In genomic region chr22:19933328-19934241, GRCh38 we compare ENCODE assay signal across 1 cellular context.
TF ChIP-seq lines count a peak whose summit lies in the region.

No MANE protein-coding gene starts in this region.

TF ChIP-seq in K562, 482 proteins besides CTCF, POLR2A, EP300 and RAD21 (continues in another document):
- TF ChIP-seq USF2 (CRISPR knock-in tag; IDR thresholded peaks at IDR 0.05) (0 out of 2 replicates have a peak, but pooled peaks have one; percentile 16), POLR2AphosphoS2 (IDR thresholded peaks at IDR 0.05; ENCODE audit: low read length) (0 out of 2 replicates have a peak, but pooled peaks have one; percentile 36), MYC (IDR thresholded peaks at IDR 0.05; ENCODE audit: low read depth, low read length) (no peak), MYC (CRISPR knock-in tag; IDR thresholded peaks at IDR 0.05; ENCODE audit: borderline replicate concordance, low read depth) (0 out of 2 replicates have a peak, but pooled peaks have one; percentile 53), MLX (CRISPR knock-in tag; conservative IDR thresholded peaks at IDR 0.05) (0 out of 4 replicates have a peak, but pooled peaks of 1 of the 2 experiments have one; percentile 5), NFIX (CRISPR knock-in tag; IDR thresholded peaks at IDR 0.05; ENCODE audit: low read depth) (no peak), CBX2 (IDR thresholded peaks at IDR 0.05; ENCODE audit: insufficient read depth, low read length, poor library complexity, severe bottlenecking) (no peak), ZNF589 (CRISPR knock-in tag; IDR thresholded peaks at IDR 0.05; ENCODE audit: low read depth) (no peak), BCOR (IDR thresholded peaks at IDR 0.05) (no peak), THAP12 (CRISPR knock-in tag; IDR thresholded peaks at IDR 0.05) (0 out of 2 replicates have a peak, but pooled peaks have one; percentile 6), E2F6 (IDR thresholded peaks at IDR 0.05; ENCODE audit: borderline replicate concordance in 1 of 2, extremely low read depth in 1 of 2, insufficient read depth in 1 of 2, insufficient read length in 1 of 2, low read depth in 1 of 2, low read length in 1 of 2, poor library complexity in 1 of 2, severe bottlenecking in 1 of 2) (no peak), ZFP91 (CRISPR knock-in tag; IDR thresholded peaks at IDR 0.05) (no peak), KAT7 (CRISPR knock-in tag; IDR thresholded peaks at IDR 0.05; ENCODE audit: borderline replicate concordance) (no peak), POLR2G (IDR thresholded peaks at IDR 0.05; ENCODE audit: low read depth, low read length) (peak; percentile 36), ZNF79 (CRISPR knock-in tag; IDR thresholded peaks at IDR 0.05; ENCODE audit: low read depth) (no peak), CBFA2T3 (IDR thresholded peaks at IDR 0.05) (peak; percentile 59), MTA3 (IDR thresholded peaks at IDR 0.05; ENCODE audit: borderline replicate concordance) (no peak), GABPB2 (CRISPR knock-in tag; conservative IDR thresholded peaks at IDR 0.05) (no peak), ARHGAP35 (IDR thresholded peaks at IDR 0.05; ENCODE audit: partially characterized antibody) (no peak)
- TF ChIP-seq, protein P1, sequence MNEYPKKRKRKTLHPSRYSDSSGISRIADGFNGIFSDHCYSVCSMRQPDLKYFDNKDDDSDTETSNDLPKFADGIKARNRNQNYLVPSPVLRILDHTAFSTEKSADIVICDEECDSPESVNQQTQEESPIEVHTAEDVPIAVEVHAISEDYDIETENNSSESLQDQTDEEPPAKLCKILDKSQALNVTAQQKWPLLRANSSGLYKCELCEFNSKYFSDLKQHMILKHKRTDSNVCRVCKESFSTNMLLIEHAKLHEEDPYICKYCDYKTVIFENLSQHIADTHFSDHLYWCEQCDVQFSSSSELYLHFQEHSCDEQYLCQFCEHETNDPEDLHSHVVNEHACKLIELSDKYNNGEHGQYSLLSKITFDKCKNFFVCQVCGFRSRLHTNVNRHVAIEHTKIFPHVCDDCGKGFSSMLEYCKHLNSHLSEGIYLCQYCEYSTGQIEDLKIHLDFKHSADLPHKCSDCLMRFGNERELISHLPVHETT (CRISPR knock-in tag; conservative IDR thresholded peaks at IDR 0.05 in 1 of 2, IDR thresholded peaks at IDR 0.05 in 1 of 2) = peak in 1 of 2 experiments; percentile 86; a peak in 2 of 4 replicates
- TF ChIP-seq, protein P2, sequence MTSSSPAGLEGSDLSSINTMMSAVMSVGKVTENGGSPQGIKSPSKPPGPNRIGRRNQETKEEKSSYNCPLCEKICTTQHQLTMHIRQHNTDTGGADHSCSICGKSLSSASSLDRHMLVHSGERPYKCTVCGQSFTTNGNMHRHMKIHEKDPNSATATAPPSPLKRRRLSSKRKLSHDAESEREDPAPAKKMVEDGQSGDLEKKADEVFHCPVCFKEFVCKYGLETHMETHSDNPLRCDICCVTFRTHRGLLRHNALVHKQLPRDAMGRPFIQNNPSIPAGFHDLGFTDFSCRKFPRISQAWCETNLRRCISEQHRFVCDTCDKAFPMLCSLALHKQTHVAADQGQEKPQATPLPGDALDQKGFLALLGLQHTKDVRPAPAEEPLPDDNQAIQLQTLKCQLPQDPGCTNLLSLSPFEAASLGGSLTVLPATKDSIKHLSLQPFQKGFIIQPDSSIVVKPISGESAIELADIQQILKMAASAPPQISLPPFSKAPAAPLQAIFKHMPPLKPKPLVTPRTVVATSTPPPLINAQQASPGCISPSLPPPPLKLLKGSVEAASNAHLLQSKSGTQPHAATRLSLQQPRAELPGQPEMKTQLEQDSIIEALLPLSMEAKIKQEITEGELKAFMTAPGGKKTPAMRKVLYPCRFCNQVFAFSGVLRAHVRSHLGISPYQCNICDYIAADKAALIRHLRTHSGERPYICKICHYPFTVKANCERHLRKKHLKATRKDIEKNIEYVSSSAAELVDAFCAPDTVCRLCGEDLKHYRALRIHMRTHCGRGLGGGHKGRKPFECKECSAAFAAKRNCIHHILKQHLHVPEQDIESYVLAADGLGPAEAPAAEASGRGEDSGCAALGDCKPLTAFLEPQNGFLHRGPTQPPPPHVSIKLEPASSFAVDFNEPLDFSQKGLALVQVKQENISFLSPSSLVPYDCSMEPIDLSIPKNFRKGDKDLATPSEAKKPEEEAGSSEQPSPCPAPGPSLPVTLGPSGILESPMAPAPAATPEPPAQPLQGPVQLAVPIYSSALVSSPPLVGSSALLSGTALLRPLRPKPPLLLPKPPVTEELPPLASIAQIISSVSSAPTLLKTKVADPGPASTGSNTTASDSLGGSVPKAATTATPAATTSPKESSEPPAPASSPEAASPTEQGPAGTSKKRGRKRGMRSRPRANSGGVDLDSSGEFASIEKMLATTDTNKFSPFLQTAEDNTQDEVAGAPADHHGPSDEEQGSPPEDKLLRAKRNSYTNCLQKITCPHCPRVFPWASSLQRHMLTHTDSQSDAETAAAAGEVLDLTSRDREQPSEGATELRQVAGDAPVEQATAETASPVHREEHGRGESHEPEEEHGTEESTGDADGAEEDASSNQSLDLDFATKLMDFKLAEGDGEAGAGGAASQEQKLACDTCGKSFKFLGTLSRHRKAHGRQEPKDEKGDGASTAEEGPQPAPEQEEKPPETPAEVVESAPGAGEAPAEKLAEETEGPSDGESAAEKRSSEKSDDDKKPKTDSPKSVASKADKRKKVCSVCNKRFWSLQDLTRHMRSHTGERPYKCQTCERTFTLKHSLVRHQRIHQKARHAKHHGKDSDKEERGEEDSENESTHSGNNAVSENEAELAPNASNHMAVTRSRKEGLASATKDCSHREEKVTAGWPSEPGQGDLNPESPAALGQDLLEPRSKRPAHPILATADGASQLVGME (CRISPR knock-in tag; IDR thresholded peaks at IDR 0.05) = no peak
- TF ChIP-seq, protein P3, sequence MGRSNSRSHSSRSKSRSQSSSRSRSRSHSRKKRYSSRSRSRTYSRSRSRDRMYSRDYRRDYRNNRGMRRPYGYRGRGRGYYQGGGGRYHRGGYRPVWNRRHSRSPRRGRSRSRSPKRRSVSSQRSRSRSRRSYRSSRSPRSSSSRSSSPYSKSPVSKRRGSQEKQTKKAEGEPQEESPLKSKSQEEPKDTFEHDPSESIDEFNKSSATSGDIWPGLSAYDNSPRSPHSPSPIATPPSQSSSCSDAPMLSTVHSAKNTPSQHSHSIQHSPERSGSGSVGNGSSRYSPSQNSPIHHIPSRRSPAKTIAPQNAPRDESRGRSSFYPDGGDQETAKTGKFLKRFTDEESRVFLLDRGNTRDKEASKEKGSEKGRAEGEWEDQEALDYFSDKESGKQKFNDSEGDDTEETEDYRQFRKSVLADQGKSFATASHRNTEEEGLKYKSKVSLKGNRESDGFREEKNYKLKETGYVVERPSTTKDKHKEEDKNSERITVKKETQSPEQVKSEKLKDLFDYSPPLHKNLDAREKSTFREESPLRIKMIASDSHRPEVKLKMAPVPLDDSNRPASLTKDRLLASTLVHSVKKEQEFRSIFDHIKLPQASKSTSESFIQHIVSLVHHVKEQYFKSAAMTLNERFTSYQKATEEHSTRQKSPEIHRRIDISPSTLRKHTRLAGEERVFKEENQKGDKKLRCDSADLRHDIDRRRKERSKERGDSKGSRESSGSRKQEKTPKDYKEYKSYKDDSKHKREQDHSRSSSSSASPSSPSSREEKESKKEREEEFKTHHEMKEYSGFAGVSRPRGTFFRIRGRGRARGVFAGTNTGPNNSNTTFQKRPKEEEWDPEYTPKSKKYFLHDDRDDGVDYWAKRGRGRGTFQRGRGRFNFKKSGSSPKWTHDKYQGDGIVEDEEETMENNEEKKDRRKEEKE (IDR thresholded peaks at IDR 0.05; ENCODE audit: borderline replicate concordance in 1 of 2, control insufficient read depth in 1 of 2, low read depth in 2 of 2, low read length in 1 of 2) = no peak
- TF ChIP-seq, protein P4, sequence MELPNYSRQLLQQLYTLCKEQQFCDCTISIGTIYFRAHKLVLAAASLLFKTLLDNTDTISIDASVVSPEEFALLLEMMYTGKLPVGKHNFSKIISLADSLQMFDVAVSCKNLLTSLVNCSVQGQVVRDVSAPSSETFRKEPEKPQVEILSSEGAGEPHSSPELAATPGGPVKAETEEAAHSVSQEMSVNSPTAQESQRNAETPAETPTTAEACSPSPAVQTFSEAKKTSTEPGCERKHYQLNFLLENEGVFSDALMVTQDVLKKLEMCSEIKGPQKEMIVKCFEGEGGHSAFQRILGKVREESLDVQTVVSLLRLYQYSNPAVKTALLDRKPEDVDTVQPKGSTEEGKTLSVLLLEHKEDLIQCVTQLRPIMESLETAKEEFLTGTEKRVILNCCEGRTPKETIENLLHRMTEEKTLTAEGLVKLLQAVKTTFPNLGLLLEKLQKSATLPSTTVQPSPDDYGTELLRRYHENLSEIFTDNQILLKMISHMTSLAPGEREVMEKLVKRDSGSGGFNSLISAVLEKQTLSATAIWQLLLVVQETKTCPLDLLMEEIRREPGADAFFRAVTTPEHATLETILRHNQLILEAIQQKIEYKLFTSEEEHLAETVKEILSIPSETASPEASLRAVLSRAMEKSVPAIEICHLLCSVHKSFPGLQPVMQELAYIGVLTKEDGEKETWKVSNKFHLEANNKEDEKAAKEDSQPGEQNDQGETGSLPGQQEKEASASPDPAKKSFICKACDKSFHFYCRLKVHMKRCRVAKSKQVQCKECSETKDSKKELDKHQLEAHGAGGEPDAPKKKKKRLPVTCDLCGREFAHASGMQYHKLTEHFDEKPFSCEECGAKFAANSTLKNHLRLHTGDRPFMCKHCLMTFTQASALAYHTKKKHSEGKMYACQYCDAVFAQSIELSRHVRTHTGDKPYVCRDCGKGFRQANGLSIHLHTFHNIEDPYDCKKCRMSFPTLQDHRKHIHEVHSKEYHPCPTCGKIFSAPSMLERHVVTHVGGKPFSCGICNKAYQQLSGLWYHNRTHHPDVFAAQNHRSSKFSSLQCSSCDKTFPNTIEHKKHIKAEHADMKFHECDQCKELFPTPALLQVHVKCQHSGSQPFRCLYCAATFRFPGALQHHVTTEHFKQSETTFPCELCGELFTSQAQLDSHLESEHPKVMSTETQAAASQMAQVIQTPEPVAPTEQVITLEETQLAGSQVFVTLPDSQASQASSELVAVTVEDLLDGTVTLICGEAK (IDR thresholded peaks at IDR 0.05) = no peak
- TF ChIP-seq, protein P4 (CRISPR knock-in tag; IDR thresholded peaks at IDR 0.05) = peak; percentile 60
